Comparison of ENCODE assay signal across 1 cellular context in the genomic region with DNA sequence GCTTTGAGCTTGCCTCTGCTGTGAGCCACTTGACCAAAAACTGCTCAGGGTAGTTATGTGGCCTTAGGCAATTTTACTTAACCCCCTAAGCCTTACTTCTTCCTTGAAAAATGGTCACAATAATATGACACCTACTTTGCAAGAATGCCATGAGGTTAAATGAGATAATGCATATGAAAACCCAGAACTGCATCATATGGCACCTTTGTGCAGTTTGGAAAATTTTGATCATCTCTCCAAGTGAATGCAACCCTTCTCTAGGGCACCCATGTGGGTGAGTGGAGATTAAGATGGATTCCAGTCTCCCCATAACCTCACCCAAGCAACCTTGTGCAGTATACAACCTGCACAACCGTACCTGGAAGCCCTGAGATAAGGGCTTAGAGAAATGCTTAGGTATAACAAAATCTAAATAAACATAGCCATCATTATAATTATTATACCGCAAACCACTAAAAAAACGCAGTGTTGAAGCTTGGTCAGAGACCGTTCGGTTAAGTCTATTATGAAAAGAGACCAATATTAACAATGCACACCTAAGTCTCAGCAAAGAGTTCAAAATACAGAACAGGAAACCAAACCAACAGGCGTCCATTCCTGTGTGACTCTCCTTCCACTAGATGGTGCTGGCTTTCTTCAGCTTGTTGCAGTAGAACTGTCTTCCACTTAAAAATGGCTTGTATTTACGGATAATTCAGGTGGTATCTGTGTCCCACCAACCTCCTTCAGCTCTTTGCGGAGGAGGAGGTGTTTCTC.
TF ChIP-seq lines count a peak whose summit lies in the region.

No MANE protein-coding gene starts in this region.

TF ChIP-seq in HEK293, 187 proteins besides CTCF, POLR2A, EP300 and RAD21 (continued from another document):
- TF ChIP-seq, protein P1, sequence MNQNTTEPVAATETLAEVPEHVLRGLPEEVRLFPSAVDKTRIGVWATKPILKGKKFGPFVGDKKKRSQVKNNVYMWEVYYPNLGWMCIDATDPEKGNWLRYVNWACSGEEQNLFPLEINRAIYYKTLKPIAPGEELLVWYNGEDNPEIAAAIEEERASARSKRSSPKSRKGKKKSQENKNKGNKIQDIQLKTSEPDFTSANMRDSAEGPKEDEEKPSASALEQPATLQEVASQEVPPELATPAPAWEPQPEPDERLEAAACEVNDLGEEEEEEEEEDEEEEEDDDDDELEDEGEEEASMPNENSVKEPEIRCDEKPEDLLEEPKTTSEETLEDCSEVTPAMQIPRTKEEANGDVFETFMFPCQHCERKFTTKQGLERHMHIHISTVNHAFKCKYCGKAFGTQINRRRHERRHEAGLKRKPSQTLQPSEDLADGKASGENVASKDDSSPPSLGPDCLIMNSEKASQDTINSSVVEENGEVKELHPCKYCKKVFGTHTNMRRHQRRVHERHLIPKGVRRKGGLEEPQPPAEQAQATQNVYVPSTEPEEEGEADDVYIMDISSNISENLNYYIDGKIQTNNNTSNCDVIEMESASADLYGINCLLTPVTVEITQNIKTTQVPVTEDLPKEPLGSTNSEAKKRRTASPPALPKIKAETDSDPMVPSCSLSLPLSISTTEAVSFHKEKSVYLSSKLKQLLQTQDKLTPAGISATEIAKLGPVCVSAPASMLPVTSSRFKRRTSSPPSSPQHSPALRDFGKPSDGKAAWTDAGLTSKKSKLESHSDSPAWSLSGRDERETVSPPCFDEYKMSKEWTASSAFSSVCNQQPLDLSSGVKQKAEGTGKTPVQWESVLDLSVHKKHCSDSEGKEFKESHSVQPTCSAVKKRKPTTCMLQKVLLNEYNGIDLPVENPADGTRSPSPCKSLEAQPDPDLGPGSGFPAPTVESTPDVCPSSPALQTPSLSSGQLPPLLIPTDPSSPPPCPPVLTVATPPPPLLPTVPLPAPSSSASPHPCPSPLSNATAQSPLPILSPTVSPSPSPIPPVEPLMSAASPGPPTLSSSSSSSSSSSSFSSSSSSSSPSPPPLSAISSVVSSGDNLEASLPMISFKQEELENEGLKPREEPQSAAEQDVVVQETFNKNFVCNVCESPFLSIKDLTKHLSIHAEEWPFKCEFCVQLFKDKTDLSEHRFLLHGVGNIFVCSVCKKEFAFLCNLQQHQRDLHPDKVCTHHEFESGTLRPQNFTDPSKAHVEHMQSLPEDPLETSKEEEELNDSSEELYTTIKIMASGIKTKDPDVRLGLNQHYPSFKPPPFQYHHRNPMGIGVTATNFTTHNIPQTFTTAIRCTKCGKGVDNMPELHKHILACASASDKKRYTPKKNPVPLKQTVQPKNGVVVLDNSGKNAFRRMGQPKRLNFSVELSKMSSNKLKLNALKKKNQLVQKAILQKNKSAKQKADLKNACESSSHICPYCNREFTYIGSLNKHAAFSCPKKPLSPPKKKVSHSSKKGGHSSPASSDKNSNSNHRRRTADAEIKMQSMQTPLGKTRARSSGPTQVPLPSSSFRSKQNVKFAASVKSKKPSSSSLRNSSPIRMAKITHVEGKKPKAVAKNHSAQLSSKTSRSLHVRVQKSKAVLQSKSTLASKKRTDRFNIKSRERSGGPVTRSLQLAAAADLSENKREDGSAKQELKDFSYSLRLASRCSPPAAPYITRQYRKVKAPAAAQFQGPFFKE (tag by site-specific recombination; IDR thresholded peaks at IDR 0.05; ENCODE audit: borderline replicate concordance) = no peak
- TF ChIP-seq ZNF341 (tag by site-specific recombination; IDR thresholded peaks at IDR 0.05; ENCODE audit: low read depth) = no peak
- TF ChIP-seq ZNF548 (tag by site-specific recombination; IDR thresholded peaks at IDR 0.05) = no peak
- TF ChIP-seq ZNF184 (tag by site-specific recombination; IDR thresholded peaks at IDR 0.05) = no peak
- TF ChIP-seq ZNF266 (tag by site-specific recombination; IDR thresholded peaks at IDR 0.05; ENCODE audit: low read depth) = no peak
- TF ChIP-seq SCRT2 (tag by site-specific recombination; IDR thresholded peaks at IDR 0.05) = peak; percentile 93
- TF ChIP-seq ZBTB17 (tag by site-specific recombination; IDR thresholded peaks at IDR 0.05) = no peak
- TF ChIP-seq, protein P2, sequence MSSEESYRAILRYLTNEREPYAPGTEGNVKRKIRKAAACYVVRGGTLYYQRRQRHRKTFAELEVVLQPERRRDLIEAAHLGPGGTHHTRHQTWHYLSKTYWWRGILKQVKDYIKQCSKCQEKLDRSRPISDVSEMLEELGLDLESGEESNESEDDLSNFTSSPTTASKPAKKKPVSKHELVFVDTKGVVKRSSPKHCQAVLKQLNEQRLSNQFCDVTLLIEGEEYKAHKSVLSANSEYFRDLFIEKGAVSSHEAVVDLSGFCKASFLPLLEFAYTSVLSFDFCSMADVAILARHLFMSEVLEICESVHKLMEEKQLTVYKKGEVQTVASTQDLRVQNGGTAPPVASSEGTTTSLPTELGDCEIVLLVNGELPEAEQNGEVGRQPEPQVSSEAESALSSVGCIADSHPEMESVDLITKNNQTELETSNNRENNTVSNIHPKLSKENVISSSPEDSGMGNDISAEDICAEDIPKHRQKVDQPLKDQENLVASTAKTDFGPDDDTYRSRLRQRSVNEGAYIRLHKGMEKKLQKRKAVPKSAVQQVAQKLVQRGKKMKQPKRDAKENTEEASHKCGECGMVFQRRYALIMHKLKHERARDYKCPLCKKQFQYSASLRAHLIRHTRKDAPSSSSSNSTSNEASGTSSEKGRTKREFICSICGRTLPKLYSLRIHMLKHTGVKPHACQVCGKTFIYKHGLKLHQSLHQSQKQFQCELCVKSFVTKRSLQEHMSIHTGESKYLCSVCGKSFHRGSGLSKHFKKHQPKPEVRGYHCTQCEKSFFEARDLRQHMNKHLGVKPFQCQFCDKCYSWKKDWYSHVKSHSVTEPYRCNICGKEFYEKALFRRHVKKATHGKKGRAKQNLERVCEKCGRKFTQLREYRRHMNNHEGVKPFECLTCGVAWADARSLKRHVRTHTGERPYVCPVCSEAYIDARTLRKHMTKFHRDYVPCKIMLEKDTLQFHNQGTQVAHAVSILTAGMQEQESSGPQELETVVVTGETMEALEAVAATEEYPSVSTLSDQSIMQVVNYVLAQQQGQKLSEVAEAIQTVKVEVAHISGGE (tag by site-specific recombination; conservative IDR thresholded peaks at IDR 0.05; ENCODE audit: low read depth) = no peak
- TF ChIP-seq MEIS1 (CRISPR knock-in tag; IDR thresholded peaks at IDR 0.05; ENCODE audit: borderline replicate concordance) = no peak
- TF ChIP-seq YY1 (tag by site-specific recombination; IDR thresholded peaks at IDR 0.05) = 0 out of 2 replicates have a peak, but pooled peaks have one; percentile 34
- TF ChIP-seq ZNF223 (tag by site-specific recombination; IDR thresholded peaks at IDR 0.05) = no peak
- TF ChIP-seq, protein P3, sequence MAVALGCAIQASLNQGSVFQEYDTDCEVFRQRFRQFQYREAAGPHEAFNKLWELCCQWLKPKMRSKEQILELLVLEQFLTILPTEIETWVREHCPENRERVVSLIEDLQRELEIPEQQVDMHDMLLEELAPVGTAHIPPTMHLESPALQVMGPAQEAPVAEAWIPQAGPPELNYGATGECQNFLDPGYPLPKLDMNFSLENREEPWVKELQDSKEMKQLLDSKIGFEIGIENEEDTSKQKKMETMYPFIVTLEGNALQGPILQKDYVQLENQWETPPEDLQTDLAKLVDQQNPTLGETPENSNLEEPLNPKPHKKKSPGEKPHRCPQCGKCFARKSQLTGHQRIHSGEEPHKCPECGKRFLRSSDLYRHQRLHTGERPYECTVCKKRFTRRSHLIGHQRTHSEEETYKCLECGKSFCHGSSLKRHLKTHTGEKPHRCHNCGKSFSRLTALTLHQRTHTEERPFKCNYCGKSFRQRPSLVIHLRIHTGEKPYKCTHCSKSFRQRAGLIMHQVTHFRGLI (tag by site-specific recombination; IDR thresholded peaks at IDR 0.05) = no peak
- TF ChIP-seq, protein P4, sequence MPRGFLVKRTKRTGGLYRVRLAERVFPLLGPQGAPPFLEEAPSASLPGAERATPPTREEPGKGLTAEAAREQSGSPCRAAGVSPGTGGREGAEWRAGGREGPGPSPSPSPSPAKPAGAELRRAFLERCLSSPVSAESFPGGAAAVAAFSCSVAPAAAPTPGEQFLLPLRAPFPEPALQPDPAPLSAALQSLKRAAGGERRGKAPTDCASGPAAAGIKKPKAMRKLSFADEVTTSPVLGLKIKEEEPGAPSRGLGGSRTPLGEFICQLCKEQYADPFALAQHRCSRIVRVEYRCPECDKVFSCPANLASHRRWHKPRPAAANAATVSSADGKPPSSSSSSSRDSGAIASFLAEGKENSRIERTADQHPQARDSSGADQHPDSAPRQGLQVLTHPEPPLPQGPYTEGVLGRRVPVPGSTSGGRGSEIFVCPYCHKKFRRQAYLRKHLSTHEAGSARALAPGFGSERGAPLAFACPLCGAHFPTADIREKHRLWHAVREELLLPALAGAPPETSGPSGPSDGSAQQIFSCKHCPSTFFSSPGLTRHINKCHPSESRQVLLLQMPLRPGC (tag by site-specific recombination; IDR thresholded peaks at IDR 0.05) = no peak
- TF ChIP-seq ZNF121 (tag by site-specific recombination; IDR thresholded peaks at IDR 0.05) = no peak
- TF ChIP-seq ZNF660 (tag by site-specific recombination; IDR thresholded peaks at IDR 0.05) = peak; percentile 34; the same call in 1 of the 2 replicates
- no peak for TF ChIP-seq ZNF501 (tag by site-specific recombination; IDR thresholded peaks at IDR 0.05)
- peak; percentile 66; the same call in 1 of the 2 replicates for TF ChIP-seq ZNF2 (tag by site-specific recombination; IDR thresholded peaks at IDR 0.05)
- TF ChIP-seq ZNF404 (tag by site-specific recombination; IDR thresholded peaks at IDR 0.05) = no peak
- peak; percentile 95 for TF ChIP-seq ZNF654 (tag by site-specific recombination; IDR thresholded peaks at IDR 0.05; ENCODE audit: low read depth)
- TF ChIP-seq ZNF664 (tag by site-specific recombination; IDR thresholded peaks at IDR 0.05) = peak; percentile 93
- TF ChIP-seq, protein P5, sequence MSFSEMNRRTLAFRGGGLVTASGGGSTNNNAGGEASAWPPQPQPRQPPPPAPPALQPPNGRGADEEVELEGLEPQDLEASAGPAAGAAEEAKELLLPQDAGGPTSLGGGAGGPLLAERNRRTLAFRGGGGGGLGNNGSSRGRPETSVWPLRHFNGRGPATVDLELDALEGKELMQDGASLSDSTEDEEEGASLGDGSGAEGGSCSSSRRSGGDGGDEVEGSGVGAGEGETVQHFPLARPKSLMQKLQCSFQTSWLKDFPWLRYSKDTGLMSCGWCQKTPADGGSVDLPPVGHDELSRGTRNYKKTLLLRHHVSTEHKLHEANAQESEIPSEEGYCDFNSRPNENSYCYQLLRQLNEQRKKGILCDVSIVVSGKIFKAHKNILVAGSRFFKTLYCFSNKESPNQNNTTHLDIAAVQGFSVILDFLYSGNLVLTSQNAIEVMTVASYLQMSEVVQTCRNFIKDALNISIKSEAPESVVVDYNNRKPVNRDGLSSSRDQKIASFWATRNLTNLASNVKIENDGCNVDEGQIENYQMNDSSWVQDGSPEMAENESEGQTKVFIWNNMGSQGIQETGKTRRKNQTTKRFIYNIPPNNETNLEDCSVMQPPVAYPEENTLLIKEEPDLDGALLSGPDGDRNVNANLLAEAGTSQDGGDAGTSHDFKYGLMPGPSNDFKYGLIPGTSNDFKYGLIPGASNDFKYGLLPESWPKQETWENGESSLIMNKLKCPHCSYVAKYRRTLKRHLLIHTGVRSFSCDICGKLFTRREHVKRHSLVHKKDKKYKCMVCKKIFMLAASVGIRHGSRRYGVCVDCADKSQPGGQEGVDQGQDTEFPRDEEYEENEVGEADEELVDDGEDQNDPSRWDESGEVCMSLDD (tag by site-specific recombination; IDR thresholded peaks at IDR 0.05) = no peak
- TF ChIP-seq ZNF112 (tag by site-specific recombination; IDR thresholded peaks at IDR 0.05) = no peak
- no peak for TF ChIP-seq ZNF146 (tag by site-specific recombination; IDR thresholded peaks at IDR 0.05)
